Comparison of ENCODE assay signal across 13 cellular contexts in the genomic region with DNA sequence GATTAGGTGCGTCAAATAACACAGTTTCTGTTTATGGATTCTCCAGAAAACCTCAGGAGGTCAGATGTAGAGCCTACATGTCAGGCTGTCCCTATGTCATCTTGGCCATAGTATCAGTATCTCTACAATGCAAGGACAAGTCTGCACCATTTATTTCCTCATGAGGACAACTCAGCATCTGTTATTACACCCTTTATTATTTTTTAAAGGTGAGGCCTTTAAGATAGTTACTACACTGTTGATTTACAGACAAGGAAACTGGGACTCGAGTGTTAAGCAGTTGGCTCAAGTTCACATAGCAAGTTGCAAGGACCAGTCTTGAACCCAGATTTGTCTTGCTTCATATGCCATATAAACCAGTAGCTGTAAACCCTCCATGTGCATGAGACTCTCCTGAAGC. TPM values are rescaled to one million over a fixed set of nuclear protein-coding genes. Genes with fewer than 3 reads are reported as not detected.
"Had no signal": no experiment of that assay in that cellular context is flagged by ENCODE, and none has a peak within 500 bp of the region (broad histone marks: within the 10 kb centered on the region; RNA-seq: fewer than 3 reads in every experiment).

No MANE protein-coding gene starts in this region.

- H3K9me3 ChIP-seq: thyroid gland, vagina had no signal

- H3K27me3 ChIP-seq: vagina had no signal

- DNase-seq: activated CD4-positive, CD25-positive, alpha-beta regulatory T cell; activated T-cell treated with anti-CD3 and anti-CD28 coated beads, Interleukin-2, amount 50 U/mL, for 48 hours; left ventricle myocardium inferior; mesenchymal stem cell; stimulated activated CD4-positive, alpha-beta T cell treated with anti-CD3 and anti-CD28 coated beads, Interleukin-15, amount 100 ng/mL, for 24 hours; stimulated activated CD4-positive, alpha-beta T cell treated with anti-CD3 and anti-CD28 coated beads, Interleukin-4, amount 100 ng/mL, for 24 hours; stomach; thyroid gland had no signal

- H3K4me1 ChIP-seq: parathyroid adenoma had no signal

- H2AFZ ChIP-seq: parathyroid adenoma had no signal

- H3K4me3 Mint-ChIP-seq: central memory CD8-positive, alpha-beta T cell had no signal

- H3K4me3 ChIP-seq: thyroid gland, vagina had no signal

- H3K9ac ChIP-seq: parathyroid adenoma had no signal

- H3K4me1 Mint-ChIP-seq: central memory CD8-positive, alpha-beta T cell had no signal

- H3K27ac ChIP-seq: left ventricle myocardium inferior, parathyroid adenoma, stomach, thyroid gland, vagina had no signal

- H3K79me2 ChIP-seq: parathyroid adenoma had no signal

- H3K36me3 ChIP-seq: left ventricle myocardium inferior, stomach, thyroid gland, vagina had no signal

RNA-seq across cellular contexts. Expression of a gene that starts 27.3 kb away (rescaled TPM):
- total RNA-seq: dermis blood vessel endothelial cell; left ventricle myocardium inferior; T-helper 2 cell treated with Interferon-gamma antibody and Interleukin-4, amounts not matched to agents 100 ng/mL and 5 ng/mL, for 36 hours; vagina had no signal
